In the genomic region with DNA sequence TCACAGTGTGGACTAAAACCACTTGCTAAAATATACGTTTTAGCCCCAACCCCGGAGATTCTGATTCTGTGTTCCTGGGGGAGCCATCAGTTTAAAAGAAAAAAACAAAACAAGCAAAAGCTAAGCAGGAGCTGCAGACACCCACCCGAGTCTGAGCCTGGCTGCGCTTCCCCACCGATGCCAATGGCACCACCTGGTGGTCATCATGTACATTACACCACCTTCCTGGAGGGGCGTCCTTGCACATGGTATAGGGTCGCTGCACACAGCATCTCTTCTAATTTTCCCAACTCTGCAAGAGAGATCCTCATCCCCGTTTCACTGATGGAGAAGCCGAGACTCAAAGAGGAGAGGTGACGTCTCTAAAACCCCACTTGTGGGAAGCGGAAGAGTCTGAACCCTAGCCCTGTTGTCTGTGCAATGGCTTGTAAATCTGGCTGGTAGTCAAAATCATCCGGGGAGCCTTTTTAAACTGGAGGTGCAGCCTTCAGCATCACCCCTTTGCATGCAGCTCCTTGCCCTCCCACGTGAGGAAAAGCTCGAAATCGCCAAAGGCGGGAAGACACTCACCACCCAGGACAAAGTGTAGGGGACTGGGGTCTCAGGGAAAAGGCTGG, we compare ENCODE assay signal across 8 cellular contexts. TPM values are rescaled to one million over a fixed set of nuclear protein-coding genes. Genes with fewer than 3 reads are reported as not detected.
DNase-seq lines count a peak whose midpoint lies in the region; ATAC-seq and TF ChIP-seq lines count a peak whose summit lies in the region.

No MANE protein-coding gene starts in this region.

- intact Hi-C loops in CD4-positive, alpha-beta T cell (cut with DNase I, micrococcal nuclease), result loop anchor here (1.0 to 5.0 kb wide), 3 partner anchors 178 to 344 kb away; partner anchors contain the start of gene MAPK9 (in 1 of the 2)

- no peaks in the 10 kb centered on the region for H3K4me1 ChIP-seq in effector memory CD4-positive, alpha-beta T cell (ENCODE audit: control insufficient read depth, insufficient read depth, low read length, poor library complexity, severe bottlenecking)
- peaks cover 3% of the 10 kb centered on the region for H3K4me1 ChIP-seq in mesenchymal stem cell (ENCODE audit: control insufficient read depth, insufficient read depth, low read depth, low read length)

- H3K27ac ChIP-seq in CD4-positive, alpha-beta T cell (ENCODE audit: low read depth, low read length), result no peak overlapping the region
- H3K27ac ChIP-seq in effector memory CD4-positive, alpha-beta T cell (ENCODE audit: insufficient read depth, low read length, poor library complexity, severe bottlenecking), result no peak overlapping the region
- H3K27ac ChIP-seq in mesenchymal stem cell (ENCODE audit: low read length, poor library complexity, severe bottlenecking), result no peak overlapping the region

- peak; percentile 29 to 57 (median 38) for DNase-seq in CD4-positive, alpha-beta T cell
- DNase-seq in NCI-H2196 treated with DMSO at 0.1 percent for 48 hours (lab: John Stamatoyannopoulos, UW; ENCODE audit: unreplicated experiment), result peak; percentile 16
- DNase-seq in activated CD4-positive, alpha-beta T cell treated with anti-CD3 and anti-CD28 coated beads, Interleukin-2, amount 50 U/mL, for 24 hours (ENCODE audit: low read depth in 1 of 2, low spot score in 1 of 2), result peak; percentile 16 to 42
- peak; percentile 13 to 35 (median 29) for DNase-seq in effector memory CD4-positive, alpha-beta T cell
- peak; percentile 64 for DNase-seq in mesenchymal stem cell
- peak; percentile 29 for DNase-seq in stimulated activated CD8-positive, alpha-beta memory T cell treated with anti-CD3 and anti-CD28 coated beads, Interleukin-15, amount 100 ng/mL, for 1 hour (ENCODE audit: low read depth)

- H3K36me3 ChIP-seq in effector memory CD4-positive, alpha-beta T cell (ENCODE audit: control insufficient read depth, insufficient read depth, low read length), result no peaks in the 10 kb centered on the region
- H3K36me3 ChIP-seq in mesenchymal stem cell (ENCODE audit: control insufficient read depth in 1 of 2, insufficient read depth in 2 of 2, low read depth in 1 of 2, low read length in 2 of 2), result no peaks in the 10 kb centered on the region

- no peak overlapping the region for H2AFZ ChIP-seq in mesenchymal stem cell (ENCODE audit: low read depth, low read length)

- H3K9me3 Mint-ChIP-seq in CD4-positive, alpha-beta T cell, result no peaks in the 10 kb centered on the region

- no peak overlapping the region for H2BK120ac ChIP-seq in mesenchymal stem cell (ENCODE audit: low read depth, low read length)

- no peaks in the 10 kb centered on the region for H3K4me1 Mint-ChIP-seq in CD4-positive, alpha-beta T cell (ENCODE audit: low read depth)

- no peak overlapping the region for H3K4me2 ChIP-seq in mesenchymal stem cell (ENCODE audit: low read length, poor library complexity, severe bottlenecking)

- H2BK12ac ChIP-seq in mesenchymal stem cell (ENCODE audit: low read length in 2 of 2), result no peak overlapping the region

- no peak overlapping the region for H3K18ac ChIP-seq in mesenchymal stem cell (ENCODE audit: low read depth in 1 of 2, low read length in 2 of 2)

- no peak overlapping the region for H3K14ac ChIP-seq in mesenchymal stem cell (ENCODE audit: low read length in 2 of 2)

- CTCF ChIA-PET in CD4-positive, alpha-beta T cell (lab: Charles Lee), result interaction anchor here (1.6 kb wide), 1 partner anchor 178 kb away, joined by 5 read pairs; no protein-coding TSS in a partner anchor

- no peak overlapping the region for H3K27ac Mint-ChIP-seq in CD4-positive, alpha-beta T cell

- H3K9ac ChIP-seq in mesenchymal stem cell (ENCODE audit: low read length), result no peak overlapping the region

- no peak overlapping the region for H3K23ac ChIP-seq in mesenchymal stem cell (ENCODE audit: low read length in 2 of 2)

- peaks cover 5% of the 10 kb centered on the region for H3K27me3 Mint-ChIP-seq in CD4-positive, alpha-beta T cell

- H3K4ac ChIP-seq in mesenchymal stem cell (ENCODE audit: low read depth in 1 of 2, low read length in 2 of 2), result no peak overlapping the region

- peak; percentile 91 for TF ChIP-seq CTCF in CD4-positive, alpha-beta T cell (IDR thresholded peaks at IDR 0.05)

- no peaks in the 10 kb centered on the region for H3K9me3 ChIP-seq in CD4-positive, alpha-beta T cell (ENCODE audit: control insufficient read depth, low read length)
- no peaks in the 10 kb centered on the region for H3K9me3 ChIP-seq in effector memory CD4-positive, alpha-beta T cell (ENCODE audit: control insufficient read depth, low read length)
- no peaks in the 10 kb centered on the region for H3K9me3 ChIP-seq in mesenchymal stem cell (ENCODE audit: control insufficient read depth, low read length)

- peaks cover 8% of the 10 kb centered on the region for H3K27me3 ChIP-seq in CD4-positive, alpha-beta T cell (ENCODE audit: control insufficient read depth, insufficient read depth, low read length)
- H3K27me3 ChIP-seq in effector memory CD4-positive, alpha-beta T cell (replicated peaks; ENCODE audit: control insufficient read depth, insufficient read depth, low read length, poor library complexity, severe bottlenecking), result no peaks in the 10 kb centered on the region
- peaks cover 8 to 15% of the 10 kb centered on the region in 2 experiments for H3K27me3 ChIP-seq in mesenchymal stem cell (ENCODE audit: control insufficient read depth in 1 of 2, insufficient read depth in 1 of 2, low read length in 2 of 2)

- H3K79me1 ChIP-seq in mesenchymal stem cell (replicated peaks; ENCODE audit: low read length, poor library complexity, severe bottlenecking), result no peaks in the 10 kb centered on the region

- no peak overlapping the region for H4K8ac ChIP-seq in mesenchymal stem cell (ENCODE audit: low read length)

- 34% methylated on average over 16 of the region's 16 CpGs for WGBS in mesenchymal stem cell

- H2BK5ac ChIP-seq in mesenchymal stem cell (ENCODE audit: low read depth, low read length, poor library complexity, severe bottlenecking), result no peak overlapping the region

- no peak overlapping the region for H3K4me3 ChIP-seq in effector memory CD4-positive, alpha-beta T cell (ENCODE audit: insufficient read depth, low read depth, low read length, poor library complexity, severe bottlenecking)
- H3K4me3 ChIP-seq in mesenchymal stem cell (ENCODE audit: insufficient read depth in 1 of 2, low read depth in 1 of 2, low read length in 2 of 2), result no peak overlapping the region

- no peak overlapping the region for H3K4me3 Mint-ChIP-seq in CD4-positive, alpha-beta T cell

- no peak overlapping the region for H2AK5ac ChIP-seq in mesenchymal stem cell (ENCODE audit: low read length, severe bottlenecking)

- H3K36me3 Mint-ChIP-seq in CD4-positive, alpha-beta T cell (ENCODE audit: low read depth), result no peaks in the 10 kb centered on the region

- no peak overlapping the region for H2BK15ac ChIP-seq in mesenchymal stem cell (ENCODE audit: low read depth, poor library complexity, severe bottlenecking)

- POLR2A ChIA-PET in CD4-positive, alpha-beta T cell (lab: Charles Lee), result no interaction called here

- H4K91ac ChIP-seq in mesenchymal stem cell (ENCODE audit: low read length), result no peak overlapping the region

- peak; percentile 83 for ATAC-seq in CD4-positive, alpha-beta T cell (ENCODE audit: poor library complexity)
- ATAC-seq in GM21526 (IDR thresholded peaks at IDR 0.05; ENCODE audit: low FRiP score, unreplicated experiment) (peak; percentile 72), HG03565 (IDR thresholded peaks at IDR 0.05; ENCODE audit: unreplicated experiment) (no peak)

RNA-seq across cellular contexts. Expression of gene CNOT6, which starts 23.1 kb away (rescaled TPM):
- total RNA-seq in CD4-positive, alpha-beta T cell, result 10 to 100 TPM; 12.5 to 13.8 TPM
- 13.2 TPM for polyA plus RNA-seq in mesenchymal stem cell (2013, experiment 1 of 2)
- 13.5 TPM for polyA plus RNA-seq in mesenchymal stem cell (2013, experiment 2 of 2)
